In genomic region chr19:45428385-45429231, GRCh38 we compare ENCODE assay signal across 8 cellular contexts. TPM values are rescaled to one million over a fixed set of nuclear protein-coding genes. Genes with fewer than 3 reads are reported as not detected.
DNase-seq lines count a peak whose midpoint lies in the region; ATAC-seq, FAIRE-seq and TF ChIP-seq lines count a peak whose summit lies in the region.

No MANE protein-coding gene starts in this region.

- H3K4me1 Mint-ChIP-seq in Caco-2 (ENCODE audit: low read depth, unreplicated experiment) = peaks cover 6% of the 10 kb centered on the region
- H3K4me1 Mint-ChIP-seq in stimulated activated memory B cell treated with anti-CD40 and anti-IgM and Interleukin-4, amounts not matched to agents 10 μg/mL and 1 μg/mL and 100 μg/mL, for 72 hours = peaks cover 32% of the 10 kb centered on the region

- CTCF ChIA-PET in Caco-2 (lab: Charles Lee) (interaction anchor here (0.7 to 1.2 kb wide), 4 partner anchors 11 to 63 kb away, joined by 3 to 14 read pairs (median 8); no protein-coding TSS in a partner anchor), GM12878 (lab: Yijun Ruan, JAX) (interaction anchor here (0.8 to 7.0 kb wide), 14 partner anchors 9 to 264 kb away, joined by 3 to 103 read pairs (median 4); partner anchors contain the start of genes FOSB and QPCTL)

- H3K4me3 Mint-ChIP-seq in Caco-2 (ENCODE audit: unreplicated experiment) = peak overlapping the region; percentile 78
- H3K4me3 Mint-ChIP-seq in stimulated activated memory B cell treated with anti-CD40 and anti-IgM and Interleukin-4, amounts not matched to agents 10 μg/mL and 1 μg/mL and 100 μg/mL, for 72 hours = peak overlapping the region; percentile 83

- peak overlapping the region; percentile 100 for H3K4me2 ChIP-seq in GM12878 (ENCODE audit: control insufficient read depth, insufficient read depth)

- TF ChIP-seq RAD21 in Ishikawa (IDR thresholded peaks at IDR 0.05; ENCODE audit: low read depth) = no peak
- no peak for TF ChIP-seq RAD21 in GM12878 (IDR thresholded peaks at IDR 0.05; ENCODE audit: insufficient read depth, low read depth, low read length)

- RAD21 ChIA-PET in GM12878 (lab: Charles Lee; ENCODE audit: unreplicated experiment) = interaction anchor here (0.6 to 1.5 kb wide), 8 partner anchors 11 to 1235 kb away, joined by 3 to 20 read pairs (median 5); partner anchors contain the start of gene PPP1R13L

- intact Hi-C loops in Caco-2 (cut with micrococcal nuclease; ENCODE audit: unreplicated experiment) (no loop called here), GM12878 (cut with micrococcal nuclease; ENCODE audit: unreplicated experiment) (loop anchor here (1.0 kb wide), 1 partner anchor 11 kb away; no protein-coding TSS in a partner anchor)

- H3K4me3 ChIP-seq in Caco-2 (ENCODE audit: low read depth, low read length) (peak overlapping the region; percentile 40), GM12878 (peak overlapping the region; percentile 98), iPS-18c (ENCODE audit: insufficient read depth, low read depth, low read length) (peak overlapping the region; percentile 57)

- ATAC-seq in GM12878 (peak; percentile 32), GM19395 (IDR thresholded peaks at IDR 0.05; ENCODE audit: unreplicated experiment) (no peak)
- no peak for ATAC-seq in stimulated activated memory B cell treated with anti-CD40 and anti-IgM and Interleukin-4, amounts not matched to agents 10 μg/mL and 1 μg/mL and 100 μg/mL, for 72 hours

- SMC1A ChIA-PET in GM12878 (lab: Charles Lee; ENCODE audit: uncharacterized antibody, unreplicated experiment) = interaction anchor here (0.7 to 1.8 kb wide), 9 partner anchors 11 to 215 kb away, joined by 3 to 18 read pairs (median 5); partner anchors contain the start of gene PPP1R13L

- peaks cover 2% of the 10 kb centered on the region; the same call in 1 of the 2 replicates for H3K79me2 ChIP-seq in GM12878 (ENCODE audit: control insufficient read depth, insufficient read depth, low read length)

- H3K9me3 Mint-ChIP-seq in Caco-2 (ENCODE audit: unreplicated experiment) = no peaks in the 10 kb centered on the region
- no peaks in the 10 kb centered on the region for H3K9me3 Mint-ChIP-seq in stimulated activated memory B cell treated with anti-CD40 and anti-IgM and Interleukin-4, amounts not matched to agents 10 μg/mL and 1 μg/mL and 100 μg/mL, for 72 hours

- DNase-seq in Caco-2 (peak in 1 of 2 experiments; percentile 68), GM12878 (ENCODE audit: low read depth, low spot score) (no peak), NCI-H187 (lab: John Stamatoyannopoulos, UW) (no peak), NCI-H128 (lab: John Stamatoyannopoulos, UW; ENCODE audit: unreplicated experiment) (no peak)

- no peaks in the 10 kb centered on the region for H3K27me3 Mint-ChIP-seq in Caco-2 (ENCODE audit: insufficient read depth, unreplicated experiment)
- H3K27me3 Mint-ChIP-seq in stimulated activated memory B cell treated with anti-CD40 and anti-IgM and Interleukin-4, amounts not matched to agents 10 μg/mL and 1 μg/mL and 100 μg/mL, for 72 hours = no peaks in the 10 kb centered on the region

- WGBS in GM12878 (ENCODE audit: insufficient coverage, insufficient replicate concordance, low lambda C conversion rate, missing lambda C conversion rate) = 3% methylated on average over 61 of the region's 73 CpGs

- H3K36me3 ChIP-seq in Caco-2 (ENCODE audit: control insufficient read depth, insufficient read depth, low read length) = no peaks in the 10 kb centered on the region
- no peaks in the 10 kb centered on the region for H3K36me3 ChIP-seq in GM12878 (ENCODE audit: control insufficient read depth in 2 of 2, insufficient read depth in 2 of 2, low read length in 1 of 2)

- H3K36me3 Mint-ChIP-seq in Caco-2 (ENCODE audit: insufficient read depth, unreplicated experiment) = peaks cover 8% of the 10 kb centered on the region
- H3K36me3 Mint-ChIP-seq in stimulated activated memory B cell treated with anti-CD40 and anti-IgM and Interleukin-4, amounts not matched to agents 10 μg/mL and 1 μg/mL and 100 μg/mL, for 72 hours = no peaks in the 10 kb centered on the region

- no peak for TF ChIP-seq POLR2A in GM12878 (IDR thresholded peaks at IDR 0.05; ENCODE audit: low read depth, low read length)

- peak overlapping the region; percentile 70 for H3K9ac ChIP-seq in GM12878 (ENCODE audit: control insufficient read depth, insufficient read depth, low read length)

- no peaks in the 10 kb centered on the region for H4K20me1 ChIP-seq in GM12878 (ENCODE audit: control insufficient read depth, insufficient read depth)

- H3K27me3 ChIP-seq in Caco-2 (replicated peaks; ENCODE audit: control insufficient read depth, insufficient read depth, low read length) = no peaks in the 10 kb centered on the region
- no peaks in the 10 kb centered on the region for H3K27me3 ChIP-seq in GM12878 (replicated peaks in 1 of 2; ENCODE audit: control insufficient read depth in 2 of 2, insufficient read depth in 2 of 2, low read length in 1 of 2)

- no peak overlapping the region for H3K27ac ChIP-seq in GM12878 (ENCODE audit: control insufficient read depth, insufficient read depth)

- POLR2A ChIA-PET in Caco-2 (lab: Charles Lee) = interaction anchor here (0.6 kb wide), 1 partner anchor 12 kb away, joined by 4 read pairs; no protein-coding TSS in a partner anchor
- POLR2A ChIA-PET in GM12878 (lab: Charles Lee) = interaction anchor here (0.7 to 1.1 kb wide), 4 partner anchors 9 to 213 kb away, joined by 3 to 5 read pairs (median 4); no protein-coding TSS in a partner anchor

- BruUV-seq in Caco-2 (replicated peaks; lab: Mats Ljungman, UMichigan) (no TSS peak), GM12878 (replicated peaks; lab: Mats Ljungman, UMichigan) (no TSS peak)

- peak overlapping the region; percentile 60 for H3K27ac Mint-ChIP-seq in Caco-2 (ENCODE audit: unreplicated experiment)
- H3K27ac Mint-ChIP-seq in stimulated activated memory B cell treated with anti-CD40 and anti-IgM and Interleukin-4, amounts not matched to agents 10 μg/mL and 1 μg/mL and 100 μg/mL, for 72 hours = peak overlapping the region; percentile 72

- TF ChIP-seq EP300 in Ishikawa (IDR thresholded peaks at IDR 0.05; ENCODE audit: borderline replicate concordance) (no peak), GM12878 (IDR thresholded peaks at IDR 0.05; ENCODE audit: borderline replicate concordance in 1 of 2, control insufficient read depth in 1 of 2, low read depth in 2 of 2, low read length in 2 of 2) (no peak)

- in situ Hi-C loops in GM12878 (cut with MboI) = no loop called here

- TF ChIP-seq CTCF in Caco-2 (IDR thresholded peaks at IDR 0.05; ENCODE audit: insufficient read depth in 1 of 2, low read depth in 1 of 2, low read length in 1 of 2, severe bottlenecking in 1 of 2, unreplicated experiment in 1 of 2) (peak; percentile 47 to 61), GM12878 (IDR thresholded peaks at IDR 0.05 in 2 of 3, conservative IDR thresholded peaks at IDR 0.05 in 1 of 3; ENCODE audit: control insufficient read depth in 2 of 3, extremely low read depth in 1 of 3, insufficient read depth in 1 of 3, low read depth in 3 of 3, low read length in 3 of 3) (peak; percentile 28 to 46 (median 45))

- H3K9me3 ChIP-seq in Caco-2 (no peaks in the 10 kb centered on the region), GM12878 (replicated peaks; ENCODE audit: control insufficient read depth, insufficient read depth, low read length) (no peaks in the 10 kb centered on the region), iPS-18c (ENCODE audit: control insufficient read depth, insufficient read depth, low read length) (no peaks in the 10 kb centered on the region)

- H3K4me1 ChIP-seq in Caco-2 (peaks cover 7% of the 10 kb centered on the region; the same call in 1 of the 2 replicates), GM12878 (ENCODE audit: control insufficient read depth, insufficient read depth, low read length) (peaks cover 8% of the 10 kb centered on the region; the same call in 1 of the 2 replicates)

- FAIRE-seq in GM12878 (lab: Jason Lieb, UNC) = no peak

- peak overlapping the region; percentile 81 for H2AFZ ChIP-seq in GM12878 (ENCODE audit: control insufficient read depth, low read depth, low read length)

RNA-seq across cellular contexts. Expression of gene ERCC1, which starts 4.9 kb away (rescaled TPM):
- total RNA-seq in Caco-2 (2022) (43.5 and 51.0 TPM in 2 replicates), GM12878 (2014; rRNA removed) (74.7 and 82.6 TPM in 2 replicates), GM12878 (2014; rRNA removed; fragmentation: Illumina TruSeq; extraction: Trizol) (45.4 and 57.2 TPM in 2 replicates), GM12878 (2021) (70.1 and 75.3 TPM in 2 replicates)
- 59.3 and 59.4 TPM in 2 replicates for total RNA-seq in GM12878 (2013; cell fraction: nucleolus; rRNA removed)
- polyA plus RNA-seq in GM12878 (2011; ENCODE audit: low read depth) = 161 TPM
- polyA plus RNA-seq in GM12878 (2011; rRNA removed) (36.8 and 65.0 TPM in 2 replicates), GM12878 (2014; fragmentation: Illumina TruSeq; extraction: Trizol) (23.1 and 52.0 TPM in 2 replicates), GM12878 (2014; fragmentation: Nextera tagmentation; extraction: Ambion mirVana) (10 to 100 TPM; 14.7 to 36.8 TPM), GM12878 (2014; rRNA removed) (104 and 113 TPM in 2 replicates), GM12878 (2016; fragmentation: Nextera tagmentation; extraction: Ambion mirVana) (10 to 100 TPM; 54.2 to 66.8 TPM)
- 105 and 127 TPM in 2 replicates for polyA plus RNA-seq in GM12878 (2011; cell fraction: cytosol; rRNA removed)
- polyA plus RNA-seq in GM12878 (2011; cell fraction: nucleus; rRNA removed) = 101 and 105 TPM in 2 replicates
- polyA plus RNA-seq in GM12878 (2012) = 49.9 and 53.1 TPM in 2 replicates
- 51.6 and 101 TPM in 2 replicates for polyA minus RNA-seq in GM12878 (2011; rRNA and poly(A)+ RNA removed)
- 45.3 and 49.4 TPM in 2 replicates for polyA minus RNA-seq in GM12878 (2011; cell fraction: cytosol; rRNA and poly(A)+ RNA removed)
- 28.0 and 31.4 TPM in 2 replicates for polyA minus RNA-seq in GM12878 (2011; cell fraction: nucleus; rRNA and poly(A)+ RNA removed)

RNA-seq across cellular contexts. Expression of gene POLR1G, which starts 22.2 kb away (rescaled TPM):
- total RNA-seq in Caco-2 (2022) (27.7 and 31.1 TPM in 2 replicates), GM12878 (2014; rRNA removed) (18.4 and 30.9 TPM in 2 replicates), GM12878 (2014; rRNA removed; fragmentation: Illumina TruSeq; extraction: Trizol) (19.5 and 23.2 TPM in 2 replicates), GM12878 (2021) (18.8 TPM in 2 replicates)
- 2.6 and 3.9 TPM in 2 replicates for total RNA-seq in GM12878 (2013; cell fraction: nucleolus; rRNA removed)
- polyA plus RNA-seq in GM12878 (2011; ENCODE audit: low read depth) = 1.3 TPM
- polyA plus RNA-seq in GM12878 (2011; rRNA removed) (3.1 and 5.0 TPM in 2 replicates), GM12878 (2014; fragmentation: Illumina TruSeq; extraction: Trizol) (13.3 and 22.1 TPM in 2 replicates), GM12878 (2014; fragmentation: Nextera tagmentation; extraction: Ambion mirVana) (1 to 10 TPM; 2.0 to 5.4 TPM), GM12878 (2014; rRNA removed) (17.4 and 24.4 TPM in 2 replicates), GM12878 (2016; fragmentation: Nextera tagmentation; extraction: Ambion mirVana) (10 to 100 TPM; 23.2 to 24.3 TPM)
- 5.4 and 6.9 TPM in 2 replicates for polyA plus RNA-seq in GM12878 (2011; cell fraction: cytosol; rRNA removed)
- 2.1 and 4.8 TPM in 2 replicates for polyA plus RNA-seq in GM12878 (2011; cell fraction: nucleus; rRNA removed)
- polyA plus RNA-seq in GM12878 (2012) = 3.3 and 4.2 TPM in 2 replicates
- 2.6 and 3.6 TPM in 2 replicates for polyA minus RNA-seq in GM12878 (2011; rRNA and poly(A)+ RNA removed)
- 4.0 and 6.8 TPM in 2 replicates for polyA minus RNA-seq in GM12878 (2011; cell fraction: cytosol; rRNA and poly(A)+ RNA removed)
- polyA minus RNA-seq in GM12878 (2011; cell fraction: nucleus; rRNA and poly(A)+ RNA removed) = 1.3 and 3.3 TPM in 2 replicates

RNA-seq across cellular contexts. Expression of gene PPP1R13L, which starts 23.7 kb away (rescaled TPM):
- total RNA-seq in Caco-2 (2022) (65.8 and 68.6 TPM in 2 replicates), GM12878 (2014; rRNA removed) (1.8 and 2.5 TPM in 2 replicates), GM12878 (2014; rRNA removed; fragmentation: Illumina TruSeq; extraction: Trizol) (1.2 and 1.3 TPM in 2 replicates), GM12878 (2021) (10.0 and 11.0 TPM in 2 replicates)
- total RNA-seq in GM12878 (2013; cell fraction: nucleolus; rRNA removed) = 34.6 and 46.1 TPM in 2 replicates
- polyA plus RNA-seq in GM12878 (2011; ENCODE audit: low read depth) = 15.1 TPM
- polyA plus RNA-seq in GM12878 (2011; rRNA removed) (2.3 and 2.4 TPM in 2 replicates), GM12878 (2014; fragmentation: Illumina TruSeq; extraction: Trizol) (3.0 and 3.3 TPM in 2 replicates), GM12878 (2014; fragmentation: Nextera tagmentation; extraction: Ambion mirVana) (1 to 10 TPM in 1 of 2 experiments, under 1 TPM in 1; 0.40 to 1.9 TPM), GM12878 (2014; rRNA removed) (4.4 and 4.7 TPM in 2 replicates), GM12878 (2016; fragmentation: Nextera tagmentation; extraction: Ambion mirVana) (1 to 10 TPM; 2.4 to 2.6 TPM)
- polyA plus RNA-seq in GM12878 (2011; cell fraction: cytosol; rRNA removed) = 3.5 and 3.6 TPM in 2 replicates
- 15.1 and 17.8 TPM in 2 replicates for polyA plus RNA-seq in GM12878 (2011; cell fraction: nucleus; rRNA removed)
- polyA plus RNA-seq in GM12878 (2012) = 23.7 and 26.2 TPM in 2 replicates
- 2.3 and 4.3 TPM in 2 replicates for polyA minus RNA-seq in GM12878 (2011; rRNA and poly(A)+ RNA removed)
- polyA minus RNA-seq in GM12878 (2011; cell fraction: cytosol; rRNA and poly(A)+ RNA removed) = 2.5 and 4.3 TPM in 2 replicates
- 3.1 and 4.4 TPM in 2 replicates for polyA minus RNA-seq in GM12878 (2011; cell fraction: nucleus; rRNA and poly(A)+ RNA removed)

RNA-seq across cellular contexts. Expression of gene FOSB, which starts 39.2 kb away (rescaled TPM):
- total RNA-seq in Caco-2 (2022) = 6.4 TPM in 2 replicates
- total RNA-seq in GM12878 (2013; cell fraction: nucleolus; rRNA removed) = 2.5 and 2.8 TPM in 2 replicates
- total RNA-seq in GM12878 (2014; rRNA removed) = 0.11 and 0.44 TPM in 2 replicates
- 0.14 and 0.31 TPM in 2 replicates for total RNA-seq in GM12878 (2014; rRNA removed; fragmentation: Illumina TruSeq; extraction: Trizol)
- 0.56 and 0.69 TPM in 2 replicates for total RNA-seq in GM12878 (2021)
- 0.52 TPM for polyA plus RNA-seq in GM12878 (2011; ENCODE audit: low read depth)
- polyA plus RNA-seq in GM12878 (2011; rRNA removed) = 0.13 and 0.20 TPM in 2 replicates
- polyA plus RNA-seq in GM12878 (2011; cell fraction: cytosol; rRNA removed) = 0.25 and 0.34 TPM in 2 replicates
- 1.6 and 1.8 TPM in 2 replicates for polyA plus RNA-seq in GM12878 (2011; cell fraction: nucleus; rRNA removed)
- 0.83 and 1.1 TPM in 2 replicates for polyA plus RNA-seq in GM12878 (2012)
- polyA plus RNA-seq in GM12878 (2014; fragmentation: Illumina TruSeq; extraction: Trizol) = 0.28 and 0.35 TPM in 2 replicates
- polyA plus RNA-seq in GM12878 (2014; fragmentation: Nextera tagmentation; extraction: Ambion mirVana) = under 1 TPM; 0.06 to 0.07 TPM
- 0.24 and 0.34 TPM in 2 replicates for polyA plus RNA-seq in GM12878 (2014; rRNA removed)
- polyA plus RNA-seq in GM12878 (2016; fragmentation: Nextera tagmentation; extraction: Ambion mirVana) = under 1 TPM; 0.29 to 0.45 TPM
- polyA minus RNA-seq in GM12878 (2011; rRNA and poly(A)+ RNA removed) = 1.8 and 2.5 TPM in 2 replicates
- polyA minus RNA-seq in GM12878 (2011; cell fraction: cytosol; rRNA and poly(A)+ RNA removed) = not detected in 2 replicates
- polyA minus RNA-seq in GM12878 (2011; cell fraction: nucleus; rRNA and poly(A)+ RNA removed) = 3.9 and 7.5 TPM in 2 replicates

RNA-seq across cellular contexts. Expression of gene ERCC2, which starts 58.2 kb away (rescaled TPM):
- total RNA-seq in Caco-2 (2022) (86.8 and 89.5 TPM in 2 replicates), GM12878 (2014; rRNA removed) (16.9 and 18.8 TPM in 2 replicates), GM12878 (2014; rRNA removed; fragmentation: Illumina TruSeq; extraction: Trizol) (7.5 and 7.7 TPM in 2 replicates), GM12878 (2021) (38.7 and 40.1 TPM in 2 replicates)
- total RNA-seq in GM12878 (2013; cell fraction: nucleolus; rRNA removed) = 19.5 and 22.8 TPM in 2 replicates
- 8.8 TPM for polyA plus RNA-seq in GM12878 (2011; ENCODE audit: low read depth)
- polyA plus RNA-seq in GM12878 (2011; rRNA removed) (7.4 and 27.2 TPM in 2 replicates), GM12878 (2014; fragmentation: Illumina TruSeq; extraction: Trizol) (7.6 and 20.5 TPM in 2 replicates), GM12878 (2014; fragmentation: Nextera tagmentation; extraction: Ambion mirVana) (1 to 10 TPM; 1.3 to 2.4 TPM), GM12878 (2014; rRNA removed) (20.6 and 24.9 TPM in 2 replicates), GM12878 (2016; fragmentation: Nextera tagmentation; extraction: Ambion mirVana) (10 to 100 TPM in 1 of 2 experiments, 1 to 10 TPM in 1; 9.8 to 12.5 TPM)
- polyA plus RNA-seq in GM12878 (2011; cell fraction: cytosol; rRNA removed) = 16.8 and 18.1 TPM in 2 replicates
- polyA plus RNA-seq in GM12878 (2011; cell fraction: nucleus; rRNA removed) = 73.9 and 87.0 TPM in 2 replicates
- polyA plus RNA-seq in GM12878 (2012) = 25.0 and 25.7 TPM in 2 replicates
- 25.1 and 39.2 TPM in 2 replicates for polyA minus RNA-seq in GM12878 (2011; rRNA and poly(A)+ RNA removed)
- polyA minus RNA-seq in GM12878 (2011; cell fraction: cytosol; rRNA and poly(A)+ RNA removed) = 9.8 and 10.8 TPM in 2 replicates
- 16.8 and 27.8 TPM in 2 replicates for polyA minus RNA-seq in GM12878 (2011; cell fraction: nucleus; rRNA and poly(A)+ RNA removed)

Comparison
In these comparisons a context has a peak if more than half of its experiments do, and no peak if none do; other contexts are left out.
1. H3K4me3 ChIP-seq: peak in every context shown above with its lines; median percentile 98 in GM12878; 57 in iPS-18c; 40 in Caco-2.